Comparison of ENCODE assay signal across 21 cellular contexts in genomic region chr10:126892873-126893175, GRCh38.
"Had no signal": no experiment of that assay in that cellular context is flagged by ENCODE, and none has a peak within 500 bp of the region (broad histone marks: within the 10 kb centered on the region; RNA-seq: fewer than 3 reads in every experiment).

No MANE protein-coding gene starts in this region.

- H3K9me2 ChIP-seq: SK-N-SH had no signal

- H3K9me3 ChIP-seq: SK-N-SH had no signal

- H3K27ac ChIP-seq: HL-60, RWPE1 had no signal

- DNase-seq: KBM-7, MV-4-11, NCI-H1048, NCI-H1105, NCI-H1417, NCI-H146, NCI-H1694 treated with DMSO at 0.1 percent for 48 hours, NCI-H1930, NCI-H2081, NCI-H2171, NCI-H226, NCI-H446, NCI-H510A, NCI-H524 treated with DMSO at 0.1 percent for 48 hours, NCI-H69, NCI-H774, SHP77, SK-N-SH, SW 1271 had no signal

- H3K9ac ChIP-seq: SK-N-SH had no signal

- H3K4me2 ChIP-seq: SK-N-SH had no signal
